ENCODE assay signal across 32 cellular contexts in genomic region chr2:176991421-176991820, GRCh38.
"Had no signal": no experiment of that assay in that cellular context is flagged by ENCODE, and none has a peak within 500 bp of the region (broad histone marks: within the 10 kb centered on the region; RNA-seq: fewer than 3 reads in every experiment).

No MANE protein-coding gene starts in this region.

- H3K27ac Mint-ChIP-seq: activated B cell treated with CpG ODN at 0.5 μM for 24 hours; activated CD8-positive, alpha-beta T cell treated with anti-CD3 and anti-CD28 coated beads for 36 hours; activated naive CD8-positive, alpha-beta T cell; activated T-helper 17 cell treated with anti-CD3 and anti-CD28 coated beads, Interleukin-2, amount 50 U/mL, for 72 hours; dendritic cell treated with granulocyte-macrophage colony-stimulating factor and Interleukin-4, amounts not matched to agents 40 ng/mL and 50 ng/mL, for 4 days; endodermal cell had no signal

- DNase-seq: activated B cell treated with CpG ODN at 0.5 μM for 24 hours; activated CD4-positive, alpha-beta T cell treated with anti-CD3 and anti-CD28 coated beads for 48 hours; activated CD4-positive, alpha-beta T cell treated with anti-CD3 and anti-CD28 coated beads, Interleukin-2, amount 50 U/mL, for 1 hour; activated CD4-positive, alpha-beta T cell treated with anti-CD3 and anti-CD28 coated beads, Interleukin-2, amount 50 U/mL, for 48 hours; activated CD8-positive, alpha-beta memory T cell treated with anti-CD3 and anti-CD28 coated beads for 24 hours; activated CD8-positive, alpha-beta T cell treated with anti-CD3 and anti-CD28 coated beads for 36 hours; activated effector memory CD4-positive, alpha-beta T cell treated with Interleukin-2 at 50 U/mL for 16 hours; activated gamma-delta T cell treated with Interleukin-2 at 50 U/mL for 16 hours; activated naive CD4-positive, alpha-beta T cell treated with anti-CD3 and anti-CD28 coated beads, Interleukin-2, amount 50 U/mL, for 16 hours; activated naive CD4-positive, alpha-beta T cell treated with Interleukin-2 at 50 U/mL for 16 hours; activated T-cell treated with anti-CD3 and anti-CD28 coated beads, Interleukin-2, amount 50 U/mL, for 4 hours; amniotic stem cell; anterior cingulate cortex; brain microvascular endothelial cell; colonic mucosa; effector memory CD4-positive, alpha-beta T cell; endodermal cell; foreskin fibroblast; head of caudate nucleus; hypothalamus; T-helper 2 cell had no signal

- H3K9me3 ChIP-seq: colonic mucosa had no signal

- H3K4me3 ChIP-seq: colonic mucosa, dorsolateral prefrontal cortex had no signal

- ATAC-seq: activated CD4-positive, CD25-positive, alpha-beta regulatory T cell treated with anti-CD3 and anti-CD28 coated beads, Interleukin-2, amount 50 U/mL, for 24 hours; activated CD8-positive, alpha-beta T cell treated with anti-CD3 and anti-CD28 coated beads for 36 hours; activated T-cell treated with anti-CD3 and anti-CD28 coated beads, Interleukin-2, amount 50 U/mL, for 4 hours; activated T-helper 17 cell treated with anti-CD3 and anti-CD28 coated beads, Interleukin-2, amount 50 U/mL, for 72 hours; esophagus mucosa had no signal

- H3K27me3 ChIP-seq: brain microvascular endothelial cell, colonic mucosa had no signal

- H3K4me1 ChIP-seq: colonic mucosa had no signal

- H3K9me3 Mint-ChIP-seq: activated B cell treated with CpG ODN at 0.5 μM for 24 hours; activated T-cell treated with anti-CD3 and anti-CD28 coated beads, Interleukin-2, amount 50 U/mL, for 4 hours; central memory CD8-positive, alpha-beta T cell; dendritic cell treated with granulocyte-macrophage colony-stimulating factor and Interleukin-4, amounts not matched to agents 40 ng/mL and 50 ng/mL, for 4 days had no signal

- H3K36me3 ChIP-seq: brain microvascular endothelial cell, colonic mucosa had no signal

- H3K4me1 Mint-ChIP-seq: activated B cell treated with CpG ODN at 0.5 μM for 24 hours; activated T-helper 17 cell treated with anti-CD3 and anti-CD28 coated beads, Interleukin-2, amount 50 U/mL, for 72 hours; central memory CD8-positive, alpha-beta T cell; endodermal cell had no signal

- H3K27ac ChIP-seq: brain microvascular endothelial cell, colonic mucosa, dorsolateral prefrontal cortex, VCaP had no signal

- H3K27me3 Mint-ChIP-seq: activated naive CD8-positive, alpha-beta T cell; dendritic cell treated with granulocyte-macrophage colony-stimulating factor and Interleukin-4, amounts not matched to agents 40 ng/mL and 50 ng/mL, for 4 days had no signal

- FAIRE-seq: astrocyte, bronchial epithelial cell, frontal cortex had no signal

- H3K4me3 Mint-ChIP-seq: activated B cell treated with CpG ODN at 0.5 μM for 24 hours; activated CD8-positive, alpha-beta T cell treated with anti-CD3 and anti-CD28 coated beads for 36 hours; activated naive CD8-positive, alpha-beta T cell; activated T-cell treated with anti-CD3 and anti-CD28 coated beads, Interleukin-2, amount 50 U/mL, for 4 hours; activated T-helper 17 cell treated with anti-CD3 and anti-CD28 coated beads, Interleukin-2, amount 50 U/mL, for 72 hours; central memory CD8-positive, alpha-beta T cell; dendritic cell treated with granulocyte-macrophage colony-stimulating factor and Interleukin-4, amounts not matched to agents 40 ng/mL and 50 ng/mL, for 4 days; endodermal cell had no signal
